2 cellular contexts compared by ENCODE assay signal in the genomic region with DNA sequence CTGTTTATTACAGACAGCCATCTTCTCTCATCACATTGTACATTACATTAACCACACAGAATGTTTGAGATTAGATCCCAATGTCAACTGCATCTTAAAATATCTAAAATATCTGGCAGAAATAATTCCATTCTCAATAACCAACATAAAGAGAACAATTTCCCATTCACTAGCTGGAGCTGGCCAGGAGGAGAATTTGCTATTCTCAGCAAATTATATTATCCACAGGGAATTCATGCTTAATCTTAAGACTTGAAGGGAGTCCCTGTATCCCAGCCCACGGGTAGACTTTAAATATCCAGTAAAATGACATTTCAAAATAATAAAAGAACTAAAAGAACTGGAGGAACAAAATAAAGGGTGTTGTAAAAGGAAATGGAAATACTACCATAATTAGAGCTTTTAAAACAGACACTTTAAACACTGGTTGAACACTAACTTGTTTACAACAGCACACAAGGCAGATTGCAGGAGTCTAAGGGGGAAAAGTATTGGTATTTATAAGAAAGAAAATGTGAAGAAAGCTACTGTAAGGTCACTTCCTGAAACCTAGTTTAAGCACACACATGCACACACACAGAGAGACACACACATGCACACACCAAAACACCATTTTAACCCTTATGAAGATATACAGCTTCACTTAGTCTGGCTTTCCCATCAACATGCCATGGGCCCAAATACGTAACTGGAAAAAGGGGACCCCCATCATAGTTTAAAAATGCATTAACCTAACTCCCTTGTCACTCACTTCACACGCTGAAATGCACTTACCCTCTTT.
TF ChIP-seq lines count a peak whose summit lies in the region.

No MANE protein-coding gene starts in this region.

TF ChIP-seq in GM23338, 12 proteins besides CTCF, POLR2A, EP300 and RAD21 (continued from another document):
- TF ChIP-seq, protein P1, sequence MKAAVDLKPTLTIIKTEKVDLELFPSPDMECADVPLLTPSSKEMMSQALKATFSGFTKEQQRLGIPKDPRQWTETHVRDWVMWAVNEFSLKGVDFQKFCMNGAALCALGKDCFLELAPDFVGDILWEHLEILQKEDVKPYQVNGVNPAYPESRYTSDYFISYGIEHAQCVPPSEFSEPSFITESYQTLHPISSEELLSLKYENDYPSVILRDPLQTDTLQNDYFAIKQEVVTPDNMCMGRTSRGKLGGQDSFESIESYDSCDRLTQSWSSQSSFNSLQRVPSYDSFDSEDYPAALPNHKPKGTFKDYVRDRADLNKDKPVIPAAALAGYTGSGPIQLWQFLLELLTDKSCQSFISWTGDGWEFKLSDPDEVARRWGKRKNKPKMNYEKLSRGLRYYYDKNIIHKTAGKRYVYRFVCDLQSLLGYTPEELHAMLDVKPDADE (IDR thresholded peaks at IDR 0.05), result no peak
- TF ChIP-seq, protein P2, sequence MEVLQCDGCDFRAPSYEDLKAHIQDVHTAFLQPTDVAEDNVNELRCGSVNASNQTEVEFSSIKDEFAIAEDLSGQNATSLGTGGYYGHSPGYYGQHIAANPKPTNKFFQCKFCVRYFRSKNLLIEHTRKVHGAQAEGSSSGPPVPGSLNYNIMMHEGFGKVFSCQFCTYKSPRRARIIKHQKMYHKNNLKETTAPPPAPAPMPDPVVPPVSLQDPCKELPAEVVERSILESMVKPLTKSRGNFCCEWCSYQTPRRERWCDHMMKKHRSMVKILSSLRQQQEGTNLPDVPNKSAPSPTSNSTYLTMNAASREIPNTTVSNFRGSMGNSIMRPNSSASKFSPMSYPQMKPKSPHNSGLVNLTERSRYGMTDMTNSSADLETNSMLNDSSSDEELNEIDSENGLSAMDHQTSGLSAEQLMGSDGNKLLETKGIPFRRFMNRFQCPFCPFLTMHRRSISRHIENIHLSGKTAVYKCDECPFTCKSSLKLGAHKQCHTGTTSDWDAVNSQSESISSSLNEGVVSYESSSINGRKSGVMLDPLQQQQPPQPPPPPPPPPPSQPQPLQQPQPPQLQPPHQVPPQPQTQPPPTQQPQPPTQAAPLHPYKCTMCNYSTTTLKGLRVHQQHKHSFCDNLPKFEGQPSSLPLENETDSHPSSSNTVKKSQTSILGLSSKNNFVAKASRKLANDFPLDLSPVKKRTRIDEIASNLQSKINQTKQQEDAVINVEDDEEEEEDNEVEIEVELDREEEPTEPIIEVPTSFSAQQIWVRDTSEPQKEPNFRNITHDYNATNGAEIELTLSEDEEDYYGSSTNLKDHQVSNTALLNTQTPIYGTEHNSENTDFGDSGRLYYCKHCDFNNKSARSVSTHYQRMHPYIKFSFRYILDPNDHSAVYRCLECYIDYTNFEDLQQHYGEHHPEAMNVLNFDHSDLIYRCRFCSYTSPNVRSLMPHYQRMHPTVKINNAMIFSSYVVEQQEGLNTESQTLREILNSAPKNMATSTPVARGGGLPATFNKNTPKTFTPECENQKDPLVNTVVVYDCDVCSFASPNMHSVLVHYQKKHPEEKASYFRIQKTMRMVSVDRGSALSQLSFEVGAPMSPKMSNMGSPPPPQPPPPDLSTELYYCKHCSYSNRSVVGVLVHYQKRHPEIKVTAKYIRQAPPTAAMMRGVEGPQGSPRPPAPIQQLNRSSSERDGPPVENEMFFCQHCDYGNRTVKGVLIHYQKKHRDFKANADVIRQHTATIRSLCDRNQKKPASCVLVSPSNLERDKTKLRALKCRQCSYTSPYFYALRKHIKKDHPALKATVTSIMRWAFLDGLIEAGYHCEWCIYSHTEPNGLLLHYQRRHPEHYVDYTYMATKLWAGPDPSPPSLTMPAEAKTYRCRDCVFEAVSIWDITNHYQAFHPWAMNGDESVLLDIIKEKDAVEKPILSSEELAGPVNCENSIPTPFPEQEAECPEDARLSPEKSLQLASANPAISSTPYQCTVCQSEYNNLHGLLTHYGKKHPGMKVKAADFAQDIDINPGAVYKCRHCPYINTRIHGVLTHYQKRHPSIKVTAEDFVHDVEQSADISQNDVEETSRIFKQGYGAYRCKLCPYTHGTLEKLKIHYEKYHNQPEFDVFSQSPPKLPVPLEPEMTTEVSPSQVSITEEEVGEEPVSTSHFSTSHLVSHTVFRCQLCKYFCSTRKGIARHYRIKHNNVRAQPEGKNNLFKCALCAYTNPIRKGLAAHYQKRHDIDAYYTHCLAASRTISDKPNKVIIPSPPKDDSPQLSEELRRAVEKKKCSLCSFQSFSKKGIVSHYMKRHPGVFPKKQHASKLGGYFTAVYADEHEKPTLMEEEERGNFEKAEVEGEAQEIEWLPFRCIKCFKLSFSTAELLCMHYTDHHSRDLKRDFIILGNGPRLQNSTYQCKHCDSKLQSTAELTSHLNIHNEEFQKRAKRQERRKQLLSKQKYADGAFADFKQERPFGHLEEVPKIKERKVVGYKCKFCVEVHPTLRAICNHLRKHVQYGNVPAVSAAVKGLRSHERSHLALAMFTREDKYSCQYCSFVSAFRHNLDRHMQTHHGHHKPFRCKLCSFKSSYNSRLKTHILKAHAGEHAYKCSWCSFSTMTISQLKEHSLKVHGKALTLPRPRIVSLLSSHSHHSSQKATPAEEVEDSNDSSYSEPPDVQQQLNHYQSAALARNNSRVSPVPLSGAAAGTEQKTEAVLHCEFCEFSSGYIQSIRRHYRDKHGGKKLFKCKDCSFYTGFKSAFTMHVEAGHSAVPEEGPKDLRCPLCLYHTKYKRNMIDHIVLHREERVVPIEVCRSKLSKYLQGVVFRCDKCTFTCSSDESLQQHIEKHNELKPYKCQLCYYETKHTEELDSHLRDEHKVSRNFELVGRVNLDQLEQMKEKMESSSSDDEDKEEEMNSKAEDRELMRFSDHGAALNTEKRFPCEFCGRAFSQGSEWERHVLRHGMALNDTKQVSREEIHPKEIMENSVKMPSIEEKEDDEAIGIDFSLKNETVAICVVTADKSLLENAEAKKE (CRISPR knock-in tag; IDR thresholded peaks at IDR 0.05), result no peak
- TF ChIP-seq POLR2AphosphoS5 (IDR thresholded peaks at IDR 0.05; ENCODE audit: low read depth) (no peak), ZNF114 (CRISPR knock-in tag; IDR thresholded peaks at IDR 0.05) (no peak), STAT1 (IDR thresholded peaks at IDR 0.05; ENCODE audit: unreplicated experiment) (no peak), EZH2 (IDR thresholded peaks at IDR 0.05; ENCODE audit: low read depth, unreplicated experiment) (no peak), NANOG (IDR thresholded peaks at IDR 0.05; ENCODE audit: borderline replicate concordance) (no peak)
- TF ChIP-seq, protein P3, sequence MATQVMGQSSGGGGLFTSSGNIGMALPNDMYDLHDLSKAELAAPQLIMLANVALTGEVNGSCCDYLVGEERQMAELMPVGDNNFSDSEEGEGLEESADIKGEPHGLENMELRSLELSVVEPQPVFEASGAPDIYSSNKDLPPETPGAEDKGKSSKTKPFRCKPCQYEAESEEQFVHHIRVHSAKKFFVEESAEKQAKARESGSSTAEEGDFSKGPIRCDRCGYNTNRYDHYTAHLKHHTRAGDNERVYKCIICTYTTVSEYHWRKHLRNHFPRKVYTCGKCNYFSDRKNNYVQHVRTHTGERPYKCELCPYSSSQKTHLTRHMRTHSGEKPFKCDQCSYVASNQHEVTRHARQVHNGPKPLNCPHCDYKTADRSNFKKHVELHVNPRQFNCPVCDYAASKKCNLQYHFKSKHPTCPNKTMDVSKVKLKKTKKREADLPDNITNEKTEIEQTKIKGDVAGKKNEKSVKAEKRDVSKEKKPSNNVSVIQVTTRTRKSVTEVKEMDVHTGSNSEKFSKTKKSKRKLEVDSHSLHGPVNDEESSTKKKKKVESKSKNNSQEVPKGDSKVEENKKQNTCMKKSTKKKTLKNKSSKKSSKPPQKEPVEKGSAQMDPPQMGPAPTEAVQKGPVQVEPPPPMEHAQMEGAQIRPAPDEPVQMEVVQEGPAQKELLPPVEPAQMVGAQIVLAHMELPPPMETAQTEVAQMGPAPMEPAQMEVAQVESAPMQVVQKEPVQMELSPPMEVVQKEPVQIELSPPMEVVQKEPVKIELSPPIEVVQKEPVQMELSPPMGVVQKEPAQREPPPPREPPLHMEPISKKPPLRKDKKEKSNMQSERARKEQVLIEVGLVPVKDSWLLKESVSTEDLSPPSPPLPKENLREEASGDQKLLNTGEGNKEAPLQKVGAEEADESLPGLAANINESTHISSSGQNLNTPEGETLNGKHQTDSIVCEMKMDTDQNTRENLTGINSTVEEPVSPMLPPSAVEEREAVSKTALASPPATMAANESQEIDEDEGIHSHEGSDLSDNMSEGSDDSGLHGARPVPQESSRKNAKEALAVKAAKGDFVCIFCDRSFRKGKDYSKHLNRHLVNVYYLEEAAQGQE (IDR thresholded peaks at IDR 0.05; ENCODE audit: unreplicated experiment), result no peak
TF ChIP-seq in GM23338: peak in this region for 0.

TF ChIP-seq in K562, 482 proteins besides CTCF, POLR2A, EP300 and RAD21 (continued from another document):
- TF ChIP-seq, protein P4, sequence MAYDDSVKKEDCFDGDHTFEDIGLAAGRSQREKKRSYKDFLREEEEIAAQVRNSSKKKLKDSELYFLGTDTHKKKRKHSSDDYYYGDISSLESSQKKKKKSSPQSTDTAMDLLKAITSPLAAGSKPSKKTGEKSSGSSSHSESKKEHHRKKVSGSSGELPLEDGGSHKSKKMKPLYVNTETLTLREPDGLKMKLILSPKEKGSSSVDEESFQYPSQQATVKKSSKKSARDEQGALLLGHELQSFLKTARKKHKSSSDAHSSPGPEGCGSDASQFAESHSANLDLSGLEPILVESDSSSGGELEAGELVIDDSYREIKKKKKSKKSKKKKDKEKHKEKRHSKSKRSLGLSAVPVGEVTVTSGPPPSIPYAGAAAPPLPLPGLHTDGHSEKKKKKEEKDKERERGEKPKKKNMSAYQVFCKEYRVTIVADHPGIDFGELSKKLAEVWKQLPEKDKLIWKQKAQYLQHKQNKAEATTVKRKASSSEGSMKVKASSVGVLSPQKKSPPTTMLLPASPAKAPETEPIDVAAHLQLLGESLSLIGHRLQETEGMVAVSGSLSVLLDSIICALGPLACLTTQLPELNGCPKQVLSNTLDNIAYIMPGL (CRISPR knock-in tag; IDR thresholded peaks at IDR 0.05), result no peak
- TF ChIP-seq LARP7 (IDR thresholded peaks at IDR 0.05) (no peak), MAFF (IDR thresholded peaks at IDR 0.05; ENCODE audit: low read length) (peak; percentile 40), MAFG (tag; conservative IDR thresholded peaks at IDR 0.05) (peak; percentile 27; the same call in 1 of the 2 replicates)
